Comparison of ENCODE assay signal across 29 cellular contexts in genomic region chr12:18502422-18502821, GRCh38.
DNase-seq lines count a peak whose midpoint lies in the region; ATAC-seq, FAIRE-seq and TF ChIP-seq lines count a peak whose summit lies in the region.
"Had no signal": no experiment of that assay in that cellular context is flagged by ENCODE, and none has a peak within 500 bp of the region (broad histone marks: within the 10 kb centered on the region; RNA-seq: fewer than 3 reads in every experiment).

No MANE protein-coding gene starts in this region.

- H4K8ac ChIP-seq in mesenchymal stem cell (ENCODE audit: low read length) = no peak overlapping the region

- H3K27me3 ChIP-seq in small intestine (ENCODE audit: control insufficient read depth in 2 of 2, insufficient read depth in 2 of 2, low read length in 2 of 2) = no peaks in the 10 kb centered on the region
- no peaks in the 10 kb centered on the region for H3K27me3 ChIP-seq in Peyer's patch
- H3K27me3 ChIP-seq in mesenchymal stem cell (ENCODE audit: control insufficient read depth in 1 of 2, insufficient read depth in 1 of 2, low read length in 2 of 2) = no peaks in the 10 kb centered on the region
- H3K27me3 ChIP-seq: breast epithelium, foreskin keratinocyte had no signal

- no peak overlapping the region for H2BK12ac ChIP-seq in mesenchymal stem cell (ENCODE audit: low read length in 2 of 2)

- H3K4me3 ChIP-seq in small intestine (ENCODE audit: low read depth in 1 of 2, low read length in 2 of 2) = no peak overlapping the region
- H3K4me3 ChIP-seq in Peyer's patch = no peak overlapping the region
- H3K4me3 ChIP-seq in mesenchymal stem cell (ENCODE audit: insufficient read depth in 1 of 2, low read depth in 1 of 2, low read length in 2 of 2) = no peak overlapping the region
- H3K4me3 ChIP-seq: breast epithelium, coronary artery, smooth muscle cell had no signal

- no peak overlapping the region for H2BK120ac ChIP-seq in mesenchymal stem cell (ENCODE audit: low read depth, low read length)

- no peak overlapping the region for H3K4ac ChIP-seq in mesenchymal stem cell (ENCODE audit: low read depth in 1 of 2, low read length in 2 of 2)

- no peak overlapping the region for H3K4me2 ChIP-seq in mesenchymal stem cell (ENCODE audit: low read length, poor library complexity, severe bottlenecking)
- H3K4me2 ChIP-seq: SK-N-SH, smooth muscle cell had no signal

- no peak for FAIRE-seq in small intestine (lab: Jason Lieb, UNC)
- FAIRE-seq: HTR-8/SVneo had no signal

- no peak overlapping the region for H2AFZ ChIP-seq in mesenchymal stem cell (ENCODE audit: low read depth, low read length)

- no peak overlapping the region for H3K18ac ChIP-seq in mesenchymal stem cell (ENCODE audit: low read depth in 1 of 2, low read length in 2 of 2)

- 9 to 42% (median 30%) methylated on average over 6 of the region's 6 CpGs for WGBS in small intestine, 3 donors
- 86% methylated on average over 2 of the region's 6 CpGs for WGBS in mesenchymal stem cell

- H3K4me1 ChIP-seq in small intestine (ENCODE audit: control insufficient read depth in 2 of 2, insufficient read depth in 1 of 2, low read depth in 1 of 2, low read length in 1 of 2) (no peaks in the 10 kb centered on the region), Peyer's patch (no peaks in the 10 kb centered on the region), mesenchymal stem cell (ENCODE audit: control insufficient read depth, insufficient read depth, low read depth, low read length) (no peaks in the 10 kb centered on the region)
- H3K4me1 ChIP-seq: breast epithelium, foreskin keratinocyte had no signal

- no peak for TF ChIP-seq POLR2A in Peyer's patch (IDR thresholded peaks at IDR 0.05)

- H3K14ac ChIP-seq in mesenchymal stem cell (ENCODE audit: low read length in 2 of 2) = no peak overlapping the region

- H3K36me3 ChIP-seq in small intestine (ENCODE audit: control insufficient read depth in 2 of 2, insufficient read depth in 2 of 2, low read length in 2 of 2) (no peaks in the 10 kb centered on the region), Peyer's patch (no peaks in the 10 kb centered on the region), mesenchymal stem cell (ENCODE audit: control insufficient read depth in 1 of 2, insufficient read depth in 2 of 2, low read depth in 1 of 2, low read length in 2 of 2) (no peaks in the 10 kb centered on the region)
- H3K36me3 ChIP-seq: breast epithelium had no signal

- H2BK5ac ChIP-seq in mesenchymal stem cell (ENCODE audit: low read depth, low read length, poor library complexity, severe bottlenecking) = no peak overlapping the region

- DNase-seq in NCI-H2107 treated with DMSO at 0.1 percent for 48 hours (lab: John Stamatoyannopoulos, UW; ENCODE audit: unreplicated experiment) (peak; percentile 5), NCI-H2107 (lab: John Stamatoyannopoulos, UW) (no peak), NCI-H146 treated with DMSO at 0.1 percent for 48 hours (lab: John Stamatoyannopoulos, UW; ENCODE audit: unreplicated experiment) (peak; percentile 99), NCI-H69 (lab: John Stamatoyannopoulos, UW) (peak; percentile 80), small intestine (peak; percentile 60), Peyer's patch (no peak), mesenchymal stem cell (no peak)
- DNase-seq: activated CD4-positive, alpha-beta T cell treated with anti-CD3 and anti-CD28 coated beads for 48 hours; activated naive CD4-positive, alpha-beta T cell; activated T-cell treated with anti-CD3 and anti-CD28 coated beads, Interleukin-2, amount 50 U/mL, for 48 hours; CD4-positive, alpha-beta T cell; effector memory CD8-positive, alpha-beta T cell; foreskin keratinocyte; H7; hippocampal formation; immature natural killer cell; naive thymus-derived CD8-positive, alpha-beta T cell; NCI-H226; RPMI8226; SK-N-SH; stimulated activated CD4-positive, alpha-beta T cell treated with anti-CD3 and anti-CD28 coated beads, Interleukin-2, amount 100 ng/mL, for 24 hours had no signal

- no peak overlapping the region for H2BK15ac ChIP-seq in mesenchymal stem cell (ENCODE audit: low read depth, poor library complexity, severe bottlenecking)

- H3K9me3 ChIP-seq in small intestine (ENCODE audit: control insufficient read depth, low read depth) (no peaks in the 10 kb centered on the region), Peyer's patch (no peaks in the 10 kb centered on the region), mesenchymal stem cell (ENCODE audit: control insufficient read depth, low read length) (no peaks in the 10 kb centered on the region)
- H3K9me3 ChIP-seq: breast epithelium, SK-N-SH had no signal

- H3K23ac ChIP-seq in mesenchymal stem cell (ENCODE audit: low read length in 2 of 2) = no peak overlapping the region

- H3K9ac ChIP-seq in mesenchymal stem cell (ENCODE audit: low read length) = no peak overlapping the region
- H3K9ac ChIP-seq: SK-N-SH had no signal

- no peak for ATAC-seq in GM21390 (IDR thresholded peaks at IDR 0.05; ENCODE audit: unreplicated experiment)
- ATAC-seq: effector memory CD8-positive, alpha-beta T cell; esophagus mucosa; foreskin keratinocyte; left lobe of liver; naive thymus-derived CD8-positive, alpha-beta T cell; stimulated activated effector memory CD8-positive, alpha-beta T cell treated with anti-CD3 and anti-CD28 coated beads, Interleukin-12 subunit alpha, Interleukin-12 subunit beta, amount 100 ng/mL, for 72 hours had no signal

- H4K91ac ChIP-seq in mesenchymal stem cell (ENCODE audit: low read length) = no peak overlapping the region

- no peak overlapping the region for H2AK5ac ChIP-seq in mesenchymal stem cell (ENCODE audit: low read length, severe bottlenecking)

- no peak overlapping the region for H3K27ac ChIP-seq in small intestine (ENCODE audit: low read depth in 1 of 2, low read length in 1 of 2)
- no peak overlapping the region for H3K27ac ChIP-seq in Peyer's patch
- H3K27ac ChIP-seq in mesenchymal stem cell (ENCODE audit: low read length, poor library complexity, severe bottlenecking) = no peak overlapping the region
- H3K27ac ChIP-seq: breast epithelium, coronary artery, foreskin keratinocyte had no signal

- H3K79me1 ChIP-seq in mesenchymal stem cell (replicated peaks; ENCODE audit: low read length, poor library complexity, severe bottlenecking) = no peaks in the 10 kb centered on the region

- no peak for TF ChIP-seq CTCF in Peyer's patch (IDR thresholded peaks at IDR 0.05)

Comparison
In these comparisons a context has a peak if more than half of its experiments do, and no peak if none do; other contexts are left out.
1. DNase-seq: peak in NCI-H2107 treated with DMSO at 0.1 percent for 48 hours (single experiment), NCI-H146 treated with DMSO at 0.1 percent for 48 hours (single experiment), NCI-H69 (single experiment) and small intestine (single experiment); none in NCI-H2107 (single experiment), Peyer's patch (0 of 3) and mesenchymal stem cell (single experiment).